ENCODE assay signal across 8 cellular contexts in genomic region chr5:132293066-132293991, GRCh38. TPM values are rescaled to one million over a fixed set of nuclear protein-coding genes. Genes with fewer than 3 reads are reported as not detected.
DNase-seq lines count a peak whose midpoint lies in the region; ATAC-seq and TF ChIP-seq lines count a peak whose summit lies in the region.

No MANE protein-coding gene starts in this region.

- H3K27me3 ChIP-seq in SU-DHL-6 (ENCODE audit: low read length) = no peaks in the 10 kb centered on the region
- H3K27me3 ChIP-seq in adipocyte (replicated peaks; ENCODE audit: control insufficient read depth, insufficient read depth, low read length) = no peaks in the 10 kb centered on the region
- H3K27me3 ChIP-seq in trophoblast cell (ENCODE audit: insufficient read depth, low read length) = no peaks in the 10 kb centered on the region
- H3K27me3 ChIP-seq in transverse colon = no peaks in the 10 kb centered on the region

- peak overlapping the region; percentile 50 for H3K4ac ChIP-seq in trophoblast cell (ENCODE audit: low read depth, low read length)

- H2BK5ac ChIP-seq in trophoblast cell (ENCODE audit: low read depth, low read length, poor library complexity) = peak overlapping the region; percentile 85

- intact Hi-C loops in cardiac septum (cut with DNase I) (loop anchor here (2.0 to 5.0 kb wide), 3 partner anchors 67 to 204 kb away; partner anchors contain the start of gene P4HA2), transverse colon (cut with DNase I; ENCODE audit: low total_unique reads) (loop anchor here (5.0 to 10.0 kb wide), 2 partner anchors 36 to 59 kb away; partner anchors contain the start of gene PDLIM4)

- H3K4me3 ChIP-seq in SU-DHL-6 (ENCODE audit: insufficient read depth, low read length, poor library complexity, severe bottlenecking) = peak overlapping the region; percentile 46
- H3K4me3 ChIP-seq in adipocyte (ENCODE audit: low read length) = peak overlapping the region; percentile 87
- H3K4me3 ChIP-seq in trophoblast cell (ENCODE audit: low read depth, low read length) = peak overlapping the region; percentile 66
- peak overlapping the region; percentile 48 to 65 (median 56) for H3K4me3 ChIP-seq in transverse colon

- H2BK12ac ChIP-seq in trophoblast cell (ENCODE audit: low read length) = peak overlapping the region; percentile 29

- H4K91ac ChIP-seq in trophoblast cell (ENCODE audit: low read depth, low read length) = peak overlapping the region; percentile 75

- peak overlapping the region; percentile 91 for H4K8ac ChIP-seq in trophoblast cell (ENCODE audit: low read depth, low read length)

- peak overlapping the region; percentile 74 for H2BK120ac ChIP-seq in trophoblast cell (ENCODE audit: insufficient read depth, low read length, poor library complexity)

- no CpG with 5 or more reads among the region's 50 CpGs for WGBS in trophoblast cell (ENCODE audit: extremely low coverage, insufficient coverage, insufficient read length)
- 4% methylated on average over 28 of the region's 50 CpGs; no CpG with 5 or more reads in 1 of the 2 donors for WGBS in transverse colon (ENCODE audit: low coverage in 1 of 2), 2 donors

- peaks cover 34% of the 10 kb centered on the region for H3K4me1 ChIP-seq in adipocyte (ENCODE audit: control insufficient read depth, insufficient read depth, low read length)
- peaks cover 11 to 15% of the 10 kb centered on the region in 2 experiments for H3K4me1 ChIP-seq in trophoblast cell (ENCODE audit: control insufficient read depth in 1 of 2, insufficient read depth in 2 of 2, low read length in 2 of 2)
- H3K4me1 ChIP-seq in transverse colon = peaks cover 10 to 28% (median 24%) of the 10 kb centered on the region in 4 donors

- no peaks in the 10 kb centered on the region for H3K9me2 ChIP-seq in SU-DHL-6 (replicated peaks; ENCODE audit: insufficient read depth, low read length)

- peak overlapping the region; percentile 50 for H3K18ac ChIP-seq in trophoblast cell (ENCODE audit: low read length)

- TF ChIP-seq CTCF in SU-DHL-6 (IDR thresholded peaks at IDR 0.05; ENCODE audit: insufficient read depth, low read length, poor library complexity, severe bottlenecking) = no peak
- TF ChIP-seq CTCF in transverse colon (IDR thresholded peaks at IDR 0.05) = peak in 3 of 5 experiments; percentile 13 to 30 (median 22)

- no peaks in the 10 kb centered on the region for H4K20me1 ChIP-seq in SU-DHL-6 (ENCODE audit: low read depth, low read length)

- H2AFZ ChIP-seq in SU-DHL-6 (ENCODE audit: low read depth, low read length, severe bottlenecking) = peak overlapping the region; percentile 88
- peak overlapping the region; percentile 81 for H2AFZ ChIP-seq in trophoblast cell (ENCODE audit: insufficient read depth, low read length, poor library complexity)

- in situ Hi-C loops in transverse colon (cut with MboI; ENCODE audit: low pct_ligation_motif_present in 1 of 4, low pct_unique_long_range_greater_than_20kb in 1 of 4, low sequenced_read_pairs in 3 of 4) = no loop called here

- peak; percentile 28 for TF ChIP-seq EP300 in transverse colon (IDR thresholded peaks at IDR 0.05; ENCODE audit: low read depth)

- H3K9ac ChIP-seq in SU-DHL-6 (ENCODE audit: low read length) (peak overlapping the region; percentile 55), adipocyte (ENCODE audit: low read length) (peak overlapping the region; percentile 89), trophoblast cell (ENCODE audit: low read length) (peak overlapping the region; percentile 75)

- no peaks in the 10 kb centered on the region for H3K79me2 ChIP-seq in SU-DHL-6 (ENCODE audit: insufficient read depth, low read length)
- peaks cover 7% of the 10 kb centered on the region for H3K79me2 ChIP-seq in trophoblast cell (ENCODE audit: control insufficient read depth, insufficient read depth, low read length, poor library complexity)

- H3K9me3 ChIP-seq in SU-DHL-6 (ENCODE audit: insufficient read depth, low read length) = no peaks in the 10 kb centered on the region
- H3K9me3 ChIP-seq in adipocyte (ENCODE audit: control insufficient read depth, low read length) = no peaks in the 10 kb centered on the region
- H3K9me3 ChIP-seq in trophoblast cell (ENCODE audit: insufficient read depth, low read depth, low read length) = no peaks in the 10 kb centered on the region
- H3K9me3 ChIP-seq in transverse colon = no peaks in the 10 kb centered on the region

- no peaks in the 10 kb centered on the region for H3K36me3 ChIP-seq in SU-DHL-6 (ENCODE audit: low read length)
- H3K36me3 ChIP-seq in adipocyte (ENCODE audit: control insufficient read depth, insufficient read depth, low read length, severe bottlenecking) = no peaks in the 10 kb centered on the region
- H3K36me3 ChIP-seq in trophoblast cell (ENCODE audit: control insufficient read depth in 1 of 2, insufficient read depth in 2 of 2, low read length in 2 of 2) = no peaks in the 10 kb centered on the region
- no peaks in the 10 kb centered on the region for H3K36me3 ChIP-seq in transverse colon

- no peak overlapping the region for H3K27ac ChIP-seq in SU-DHL-6 (ENCODE audit: low read depth, low read length)
- peak overlapping the region; percentile 63 for H3K27ac ChIP-seq in trophoblast cell (ENCODE audit: low read depth, low read length)
- peak overlapping the region; percentile 92 to 96 (median 94) for H3K27ac ChIP-seq in transverse colon

- H4K12ac ChIP-seq in trophoblast cell (ENCODE audit: low read depth, low read length) = peak overlapping the region; percentile 41

- H2AK5ac ChIP-seq in trophoblast cell (ENCODE audit: low read length) = peak overlapping the region; percentile 25

- peak overlapping the region; percentile 69 for H3K4me2 ChIP-seq in SU-DHL-6 (ENCODE audit: low read depth, low read length, poor library complexity, severe bottlenecking)
- H3K4me2 ChIP-seq in trophoblast cell (ENCODE audit: low read length) = peak overlapping the region; percentile 100

- DNase-seq in NCI-H1417 (lab: John Stamatoyannopoulos, UW) (peak; percentile 90 to 96 (median 94)), adipocyte (ENCODE audit: low read depth) (peak; percentile 88), cardiac septum (ENCODE audit: low spot score) (peak; percentile 94), trophoblast cell (peak; percentile 97), transverse colon (peak; percentile 86)

- no peak overlapping the region for H3K23ac ChIP-seq in trophoblast cell (ENCODE audit: low read length)

- peaks cover 16% of the 10 kb centered on the region for H3K79me1 ChIP-seq in trophoblast cell (ENCODE audit: low read length)

- ATAC-seq in HG02759 (IDR thresholded peaks at IDR 0.05; ENCODE audit: unreplicated experiment) = peak; percentile 44

- TF ChIP-seq POLR2A in GM10847 (IDR thresholded peaks at IDR 0.05; ENCODE audit: extremely low read depth, insufficient read length) (peak; percentile 7), transverse colon (IDR thresholded peaks at IDR 0.05) (no peak)

- H3K14ac ChIP-seq in trophoblast cell (ENCODE audit: low read length) = peak overlapping the region; percentile 78

- H3F3A ChIP-seq in SU-DHL-6 (ENCODE audit: insufficient read depth) = no peaks in the 10 kb centered on the region

RNA-seq across cellular contexts. Expression of gene SLC22A4, which starts 0.9 kb away (rescaled TPM):
- 2.2 TPM for total RNA-seq in cardiac septum
- 0.26 and 0.28 TPM in 2 replicates for polyA plus RNA-seq in trophoblast cell (2013)
- total RNA-seq in transverse colon = 10 to 100 TPM in 2 of 4 donors, 1 to 10 TPM in 1, not detected in 1; 1.6 to 48.3 (median 14.5) TPM

RNA-seq across cellular contexts. Expression of gene PDLIM4, which starts 35.8 kb away (rescaled TPM):
- total RNA-seq in cardiac septum (8.8 TPM), transverse colon (10 to 100 TPM in 3 of 4 donors, 1 to 10 TPM in 1; 9.7 to 43.4 (median 19.7) TPM)
- 15.8 and 16.7 TPM in 2 replicates for polyA plus RNA-seq in trophoblast cell (2013)
